Comparison of ENCODE assay signal across 11 cellular contexts in genomic region chr6:167750956-167751358, GRCh38.
A peak's percentile ranks its signal among the peaks of the same experiment; 100 is the strongest.
DNase-seq lines count a peak whose midpoint lies in the region; ATAC-seq and TF ChIP-seq lines count a peak whose summit lies in the region.
"Had no signal": no experiment of that assay in that cellular context is flagged by ENCODE, and none has a peak within 500 bp of the region (broad histone marks: within the 10 kb centered on the region; RNA-seq: fewer than 3 reads in every experiment).

No MANE protein-coding gene starts in this region.

- TF ChIP-seq EP300 in stomach (IDR thresholded peaks at IDR 0.05): no peak

- H3K9me3 ChIP-seq in stomach: no peaks in the 10 kb centered on the region
- H3K9me3 ChIP-seq: neutrophil had no signal

- H3K27ac ChIP-seq in stomach: peak overlapping the region; percentile 73 to 83 (median 80)
- H3K27ac ChIP-seq: neutrophil had no signal

- no peak overlapping the region for H3K4me3 ChIP-seq in stomach

- 26 to 47% (median 30%) methylated on average over 3 to 4 of the region's 4 CpGs for WGBS in stomach, 5 donors

- ATAC-seq in HG02642 (IDR thresholded peaks at IDR 0.05; ENCODE audit: poor library complexity, unreplicated experiment): no peak
- ATAC-seq in GM21381 (IDR thresholded peaks at IDR 0.05; ENCODE audit: unreplicated experiment): no peak
- ATAC-seq: Panc1 had no signal

- no peaks in the 10 kb centered on the region for H3K27me3 ChIP-seq in stomach
- H3K27me3 ChIP-seq: neutrophil had no signal

- TF ChIP-seq CTCF in stomach (IDR thresholded peaks at IDR 0.05): no peak

- peaks cover 10 to 28% (median 25%) of the 10 kb centered on the region in 4 donors for H3K4me1 ChIP-seq in stomach

- DNase-seq in HuH-7 (ENCODE audit: low spot score): peak; percentile 69
- DNase-seq in cerebellar cortex (ENCODE audit: low spot score): peak; percentile 96
- DNase-seq in kidney tubule cell (ENCODE audit: low spot score): peak; percentile 64
- DNase-seq in stomach: peak; percentile 95
- DNase-seq in posterior vena cava (ENCODE audit: low spot score): no peak
- no peak for DNase-seq in epidermal melanocyte (ENCODE audit: insufficient read length, low spot score)
- DNase-seq: activated naive CD4-positive, alpha-beta T cell treated with anti-CD3 and anti-CD28 coated beads, Interleukin-2, amount 10 ng/mL, durations not matched to agents 7 days and 5 days had no signal

- intact Hi-C loops in stomach (cut with DNase I; ENCODE audit: low total_unique reads) (no loop called here), posterior vena cava (cut with DNase I) (no loop called here)

- TF ChIP-seq POLR2A in stomach (IDR thresholded peaks at IDR 0.05): peak in 1 of 4 donors; percentile 16

- no peaks in the 10 kb centered on the region for H3K36me3 ChIP-seq in stomach
- H3K36me3 ChIP-seq: neutrophil had no signal

Comparison
In these comparisons a context has a peak if more than half of its experiments do, and no peak if none do; other contexts are left out.
1. DNase-seq: peak in HuH-7 (single experiment), cerebellar cortex (single experiment), kidney tubule cell (single experiment) and stomach (single experiment); none in posterior vena cava (single experiment) and epidermal melanocyte (single experiment).